1 cellular context compared by ENCODE assay signal in the genomic region with DNA sequence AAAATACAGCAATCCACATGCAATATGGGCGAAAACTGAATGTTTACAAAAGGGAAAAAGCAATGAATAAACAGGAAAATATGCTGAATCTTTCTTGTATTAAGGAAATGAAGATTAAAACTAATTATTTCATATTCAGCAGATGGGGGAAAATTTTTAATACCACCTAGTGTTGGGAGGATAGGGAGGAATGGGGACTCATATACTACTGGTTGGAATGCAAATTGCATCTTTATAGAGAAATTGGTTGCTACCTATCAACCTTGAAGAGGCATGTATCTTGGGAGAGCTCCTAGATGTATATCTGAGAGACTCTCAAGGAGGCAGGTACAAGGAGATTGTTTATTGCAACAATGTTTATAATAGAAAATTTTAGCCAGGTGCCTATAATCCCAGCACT.
TF ChIP-seq lines count a peak whose summit lies in the region.

No MANE protein-coding gene starts in this region.

TF ChIP-seq in HepG2, 621 proteins besides CTCF, POLR2A, EP300 and RAD21 (continued from another document):
- TF ChIP-seq SP140L (CRISPR knock-in tag; IDR thresholded peaks at IDR 0.05; ENCODE audit: borderline replicate concordance) (no peak), ZNF619 (CRISPR knock-in tag; IDR thresholded peaks at IDR 0.05) (no peak)
TF ChIP-seq in HepG2: peak in this region for 0.
